In genomic region chr17:55501626-55502025, GRCh38 we compare ENCODE assay signal across 12 cellular contexts. TPM values are rescaled to one million over a fixed set of nuclear protein-coding genes. Genes with fewer than 3 reads are reported as not detected.
A peak's percentile ranks its signal among the peaks of the same experiment; 100 is the strongest.
DNase-seq lines count a peak whose midpoint lies in the region; ATAC-seq, FAIRE-seq and TF ChIP-seq lines count a peak whose summit lies in the region.
"Not testable (repeated sequence)": the region's sequence is repeated elsewhere in the genome, so short reads cannot be mapped to it uniquely, and the experiment has no call there.
"Had no signal": no experiment of that assay in that cellular context is flagged by ENCODE, and none has a peak within 500 bp of the region (broad histone marks: within the 10 kb centered on the region; RNA-seq: fewer than 3 reads in every experiment).

No MANE protein-coding gene starts in this region.

- CTCF ChIA-PET in PC-9 (lab: Charles Lee); K562 (lab: Yijun Ruan, JAX; ENCODE audit: low intra/inter-chr PET ratio); HepG2 (lab: Yijun Ruan, JAX; ENCODE audit: low intra/inter-chr PET ratio, low total read pairs): not testable (repeated sequence)

- FAIRE-seq in K562 (lab: Jason Lieb, UNC); HepG2 (lab: Jason Lieb, UNC): not testable (repeated sequence)

- peak in 2 of 3 experiments; percentile 20 to 60 for DNase-seq in NCI-H1417 (lab: John Stamatoyannopoulos, UW)
- DNase-seq in NCI-H69 (lab: John Stamatoyannopoulos, UW): peak; percentile 6
- not testable (repeated sequence) for DNase-seq in PC-9; K562 (ENCODE audit: extremely low read depth in 1 of 4, low spot score in 3 of 4); HepG2 (ENCODE audit: low spot score)

- H3K4me2 ChIP-seq in PC-9: peak overlapping the region; percentile 56
- H3K4me2 ChIP-seq in K562 (ENCODE audit: insufficient read depth, low read length); HepG2 (ENCODE audit: low read depth, low read length): not testable (repeated sequence)

- not testable (repeated sequence) for TF ChIP-seq EP300 in K562 (IDR thresholded peaks at IDR 0.05; ENCODE audit: low read length); HepG2 (IDR thresholded peaks at IDR 0.05; ENCODE audit: low read depth in 2 of 2, low read length in 2 of 2); HepG2 (CRISPR knock-in tag; IDR thresholded peaks at IDR 0.05; ENCODE audit: borderline replicate concordance)

- WGBS in K562 (ENCODE audit: insufficient coverage, low coverage, missing lambda C conversion rate): 94% methylated on average over 7 of the region's 23 CpGs
- 94% methylated on average over 20 of the region's 23 CpGs for WGBS in HepG2 (ENCODE audit: low lambda C conversion rate)

- H3K9me1 ChIP-seq in K562 (ENCODE audit: control insufficient read depth, insufficient read depth, low read length): not testable (repeated sequence)

- H3K27ac ChIP-seq in 22Rv1: peak overlapping the region; percentile 61
- H3K27ac ChIP-seq in PC-9; K562 (ENCODE audit: extremely low read depth, low read depth, low read length); HepG2 (ENCODE audit: extremely low read length, insufficient read depth, low read length): not testable (repeated sequence)

- intact Hi-C loops in PC-9 (cut with micrococcal nuclease; ENCODE audit: unreplicated experiment); K562 (cut with micrococcal nuclease); HepG2 (cut with micrococcal nuclease; ENCODE audit: unreplicated experiment): not testable (repeated sequence)

- not testable (repeated sequence) for TF ChIP-seq POLR2A in K562 (conservative IDR thresholded peaks at IDR 0.05); HepG2 (IDR thresholded peaks at IDR 0.05; ENCODE audit: insufficient read depth in 1 of 2, low read depth in 2 of 2, low read length in 2 of 2)

- peak overlapping the region; percentile 65 for H3K4me3 ChIP-seq in PC-9
- not testable (repeated sequence) for H3K4me3 ChIP-seq in K562; HepG2 (replicated peaks in 1 of 3; ENCODE audit: insufficient read depth in 1 of 3, low read depth in 2 of 3, low read length in 3 of 3)

- H3K4me1 ChIP-seq in ES-I3 (ENCODE audit: insufficient read depth, low read length); PC-9 (replicated peaks; ENCODE audit: insufficient read depth); K562 (replicated peaks in 1 of 2; ENCODE audit: control insufficient read depth in 2 of 2, insufficient read depth in 2 of 2, low read length in 2 of 2); HepG2 (ENCODE audit: insufficient read depth, low read length): not testable (repeated sequence)

- not testable (repeated sequence) for H3K9me2 ChIP-seq in PC-9 (ENCODE audit: insufficient read depth)

- ATAC-seq in K562, HepG2: not testable (repeated sequence)

- peak overlapping the region; percentile 35; the same call in 1 of the 2 replicates for H3K9ac ChIP-seq in ES-I3 (ENCODE audit: low read depth, low read length)
- not testable (repeated sequence) for H3K9ac ChIP-seq in K562 (ENCODE audit: insufficient read depth in 1 of 2, low read depth in 2 of 2, low read length in 2 of 2); HepG2 (ENCODE audit: insufficient read depth, low read depth, low read length)

- H2AFZ ChIP-seq in PC-9: peak overlapping the region; percentile 90
- not testable (repeated sequence) for H2AFZ ChIP-seq in K562 (ENCODE audit: low read depth, low read length); HepG2 (ENCODE audit: low read length)

- TF ChIP-seq CTCF in 22Rv1 (IDR thresholded peaks at IDR 0.05); PC-9 (conservative IDR thresholded peaks at IDR 0.05); K562 (IDR thresholded peaks at IDR 0.05 in 2 of 3, conservative IDR thresholded peaks at IDR 0.05 in 1 of 3; ENCODE audit: insufficient read depth in 2 of 3, low read depth in 1 of 3, low read length in 3 of 3); HepG2 (CRISPR knock-in tag; IDR thresholded peaks at IDR 0.05): not testable (repeated sequence)

- BruUV-seq in PC-9 (replicated peaks; lab: Mats Ljungman, UMichigan); K562 (replicated peaks; lab: Mats Ljungman, UMichigan); HepG2 (replicated peaks; lab: Mats Ljungman, UMichigan): not testable (repeated sequence)

- in situ Hi-C loops in K562 (cut with MboI); HepG2 (cut with HindIII; ENCODE audit: extremely low pct_ligation_motif_present, low pct_unique_long_range_greater_than_20kb): not testable (repeated sequence)

- not testable (repeated sequence) for H4K20me1 ChIP-seq in PC-9 (ENCODE audit: insufficient read depth); K562 (replicated peaks; ENCODE audit: control insufficient read depth, insufficient read depth, low read length); HepG2 (ENCODE audit: insufficient read depth, low read length)

- H3F3A ChIP-seq in PC-9 (ENCODE audit: insufficient read depth, low read depth): not testable (repeated sequence)

- H3K27me3 ChIP-seq in PC-9 (ENCODE audit: insufficient read depth, low read depth); K562 (ENCODE audit: control insufficient read depth in 2 of 2, insufficient read depth in 2 of 2, low read length in 2 of 2); HepG2 (ENCODE audit: control insufficient read depth in 1 of 2, insufficient read depth in 2 of 2, low read length in 2 of 2): not testable (repeated sequence)

- not testable (repeated sequence) for H3K79me2 ChIP-seq in PC-9 (ENCODE audit: low read depth); K562 (ENCODE audit: control insufficient read depth, insufficient read depth, low read length); HepG2 (ENCODE audit: insufficient read depth, low read length)

- TF ChIP-seq RAD21 in K562 (CRISPR knock-in tag; conservative IDR thresholded peaks at IDR 0.05 in 1 of 2, IDR thresholded peaks at IDR 0.05 in 1 of 2); HepG2 (CRISPR knock-in tag; IDR thresholded peaks at IDR 0.05): not testable (repeated sequence)

- POLR2A ChIA-PET in PC-9 (lab: Charles Lee; ENCODE audit: unreplicated experiment); K562 (lab: Yijun Ruan, JAX); HepG2 (lab: Yijun Ruan, JAX): not testable (repeated sequence)

- not testable (repeated sequence) for H3K36me3 ChIP-seq in ES-I3 (ENCODE audit: insufficient read depth, low read length); PC-9 (ENCODE audit: low read depth); K562 (ENCODE audit: control insufficient read depth, insufficient read depth, low read length); HepG2 (replicated peaks in 1 of 2; ENCODE audit: control insufficient read depth in 1 of 2, insufficient read depth in 2 of 2, low read length in 2 of 2)

- H3K9me3 ChIP-seq in ES-I3 (ENCODE audit: control insufficient read depth, insufficient read depth, low read length); PC-9 (ENCODE audit: insufficient read depth, low read depth); K562 (replicated peaks; ENCODE audit: control insufficient read depth, insufficient read depth, low read depth, low read length); HepG2 (ENCODE audit: low read length): not testable (repeated sequence)

RNA-seq across cellular contexts. Expression of gene SMIM36, which starts 9.6 kb away (rescaled TPM):
- total RNA-seq in PC-9 (2021) (not detected in 2 replicates), K562 (2014; rRNA removed) (not detected in 2 replicates), K562 (2014; rRNA removed; fragmentation: Illumina TruSeq; extraction: Trizol) (not detected in 2 replicates), K562 (2015; rRNA removed; fragmentation: Illumina TruSeq; extraction: Trizol) (not detected in 2 replicates), K562 (2021) (not detected in 2 replicates), HepG2 (2016; rRNA removed; fragmentation: Illumina TruSeq; extraction: Trizol) (not detected in 2 replicates)
- total RNA-seq in K562 (2011; cell fraction: chromatin; rRNA removed; ENCODE audit: low replicate concordance): not detected in 2 replicates
- not detected in 2 replicates for total RNA-seq in K562 (2011; cell fraction: nucleolus; rRNA removed)
- total RNA-seq in K562 (2011; cell fraction: nucleoplasm; rRNA removed): not detected in 2 replicates
- polyA plus RNA-seq in K562 (2011; rRNA removed) (not detected in 2 replicates), K562 (2014; fragmentation: Illumina TruSeq; extraction: Trizol) (not detected in 2 replicates), K562 (2014; fragmentation: Nextera tagmentation; extraction: Ambion mirVana) (not detected), K562 (2014; rRNA removed) (not detected in 2 replicates), HepG2 (2011; rRNA removed) (not detected in 2 replicates)
- not detected in 2 replicates for polyA plus RNA-seq in K562 (2011; cell fraction: cytosol; rRNA removed)
- polyA plus RNA-seq in K562 (2011; cell fraction: nucleus; rRNA removed): not detected in 2 replicates
- polyA plus RNA-seq in K562 (2012): not detected in 2 replicates
- not detected in 2 replicates for polyA minus RNA-seq in K562 (2011; rRNA and poly(A)+ RNA removed)
- not detected in 2 replicates for polyA minus RNA-seq in K562 (2011; cell fraction: cytosol; rRNA and poly(A)+ RNA removed)
- not detected in 2 replicates for polyA minus RNA-seq in K562 (2011; cell fraction: nucleus; rRNA and poly(A)+ RNA removed)
- total RNA-seq in HepG2 (2016; cell fraction: cytosol; rRNA removed; fragmentation: Illumina TruSeq; extraction: Trizol; ENCODE audit: low read depth): not detected in 2 replicates
- total RNA-seq in HepG2 (2016; cell fraction: insoluble cytoplasmic fraction; rRNA removed; fragmentation: Illumina TruSeq; extraction: Trizol): not detected in 2 replicates
- total RNA-seq in HepG2 (2016; cell fraction: membrane; rRNA removed; fragmentation: Illumina TruSeq; extraction: Trizol): not detected in 2 replicates
- total RNA-seq in HepG2 (2016; cell fraction: nucleus; rRNA removed; fragmentation: Illumina TruSeq; extraction: Trizol): not detected in 2 replicates
- not detected in 2 replicates for polyA plus RNA-seq in HepG2 (2011; cell fraction: cytosol; rRNA removed)
- polyA plus RNA-seq in HepG2 (2011; cell fraction: nucleus; rRNA removed): not detected in 2 replicates
- not detected in 2 replicates for polyA plus RNA-seq in HepG2 (2012)
- polyA plus RNA-seq in HepG2 (2016; cell fraction: cytosol; fragmentation: Illumina TruSeq; extraction: Trizol; ENCODE audit: low read depth): not detected in 2 replicates
- polyA plus RNA-seq in HepG2 (2016; cell fraction: insoluble cytoplasmic fraction; fragmentation: Illumina TruSeq; extraction: Trizol; ENCODE audit: low read depth): not detected in 2 replicates
- polyA plus RNA-seq in HepG2 (2016; cell fraction: membrane; fragmentation: Illumina TruSeq; extraction: Trizol; ENCODE audit: low read depth): not detected in 2 replicates
- not detected in 2 replicates for polyA plus RNA-seq in HepG2 (2016; cell fraction: nucleus; fragmentation: Illumina TruSeq; extraction: Trizol; ENCODE audit: insufficient read depth, low read depth)
- polyA minus RNA-seq in HepG2 (2011; rRNA and poly(A)+ RNA removed; ENCODE audit: low replicate concordance): not detected in 2 replicates
- polyA minus RNA-seq in HepG2 (2011; cell fraction: cytosol; rRNA and poly(A)+ RNA removed): not detected in 2 replicates
- polyA minus RNA-seq in HepG2 (2011; cell fraction: nucleus; rRNA and poly(A)+ RNA removed): not detected in 2 replicates
- total RNA-seq: CD4-positive, CD25-positive, alpha-beta regulatory T cell; GM23338; H7; HFFc6; HT1080 had no signal
- polyA plus RNA-seq: CD4-positive, CD25-positive, alpha-beta regulatory T cell; GM23338 had no signal
